1 cellular context compared by ENCODE assay signal in genomic region chr9:13675638-13676000, GRCh38.
TF ChIP-seq lines count a peak whose summit lies in the region.

No MANE protein-coding gene starts in this region.

TF ChIP-seq in WTC11, 78 proteins besides CTCF, POLR2A, EP300 and RAD21 (continued from another document):
- no peak for TF ChIP-seq FOXP4 (CRISPR knock-in tag; IDR thresholded peaks at IDR 0.05)
